ENCODE assay signal across 28 cellular contexts in the genomic region with DNA sequence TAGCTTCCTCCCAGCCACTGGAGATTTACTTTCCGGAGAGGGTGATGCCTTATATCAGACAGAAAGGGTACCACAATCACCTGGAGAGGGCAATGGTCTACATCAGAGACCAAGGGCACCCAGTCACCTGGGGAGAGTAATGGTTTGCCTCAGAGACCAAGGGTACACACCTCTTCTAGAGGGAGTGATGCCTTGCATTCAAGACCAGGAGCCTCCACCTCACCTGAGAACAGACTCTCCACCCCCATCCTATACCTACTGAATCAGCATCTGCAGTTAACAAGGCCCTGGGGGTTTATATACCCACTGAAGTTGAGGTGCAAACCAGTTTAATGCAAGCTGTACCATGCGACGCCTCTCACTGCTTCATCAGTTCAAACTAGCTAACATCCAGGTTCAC.
DNase-seq lines count a peak whose midpoint lies in the region; ATAC-seq, FAIRE-seq and TF ChIP-seq lines count a peak whose summit lies in the region.
"Had no signal": no experiment of that assay in that cellular context is flagged by ENCODE, and none has a peak within 500 bp of the region (broad histone marks: within the 10 kb centered on the region; RNA-seq: fewer than 3 reads in every experiment).

No MANE protein-coding gene starts in this region.

- H3K4me2 ChIP-seq in astrocyte (ENCODE audit: low read length): peak overlapping the region; percentile 50
- H3K4me2 ChIP-seq: BLaER1 had no signal

- H3K4me3 ChIP-seq in astrocyte (ENCODE audit: insufficient read depth, low read depth, low read length) (no peak overlapping the region), transverse colon (no peak overlapping the region)
- H3K4me3 ChIP-seq: BLaER1, SK-N-MC had no signal

- H3K27me3 ChIP-seq in astrocyte (ENCODE audit: insufficient read depth, low read length) (no peaks in the 10 kb centered on the region), transverse colon (no peaks in the 10 kb centered on the region)
- H3K27me3 ChIP-seq: BLaER1 had no signal

- no peaks in the 10 kb centered on the region for H3K36me3 Mint-ChIP-seq in astrocyte (ENCODE audit: low read depth, unreplicated experiment)
- no peaks in the 10 kb centered on the region for H3K36me3 Mint-ChIP-seq in osteocyte (ENCODE audit: unreplicated experiment)
- H3K36me3 Mint-ChIP-seq: CD4-positive, CD25-positive, alpha-beta regulatory T cell had no signal

- intact Hi-C loops in transverse colon (cut with DNase I; ENCODE audit: low total_unique reads): no loop called here

- no peaks in the 10 kb centered on the region for H3K27me3 Mint-ChIP-seq in stimulated activated naive CD8-positive, alpha-beta T cell treated with anti-CD3 and anti-CD28 coated beads, Interleukin-15, amount 100 ng/mL, for 72 hours
- H3K27me3 Mint-ChIP-seq in astrocyte (ENCODE audit: low read depth, unreplicated experiment) (no peaks in the 10 kb centered on the region), osteocyte (ENCODE audit: unreplicated experiment) (no peaks in the 10 kb centered on the region)
- H3K27me3 Mint-ChIP-seq: CD4-positive, CD25-positive, alpha-beta regulatory T cell had no signal

- no peak overlapping the region for H3K27ac Mint-ChIP-seq in stimulated activated naive CD8-positive, alpha-beta T cell treated with anti-CD3 and anti-CD28 coated beads, Interleukin-15, amount 100 ng/mL, for 72 hours
- H3K27ac Mint-ChIP-seq in astrocyte (ENCODE audit: unreplicated experiment) (peak overlapping the region; percentile 73), osteocyte (ENCODE audit: unreplicated experiment) (no peak overlapping the region)

- no peak overlapping the region for H3K4me3 Mint-ChIP-seq in stimulated activated naive CD8-positive, alpha-beta T cell treated with anti-CD3 and anti-CD28 coated beads, Interleukin-15, amount 100 ng/mL, for 72 hours
- H3K4me3 Mint-ChIP-seq in astrocyte (ENCODE audit: unreplicated experiment) (no peak overlapping the region), osteocyte (ENCODE audit: unreplicated experiment) (no peak overlapping the region)
- H3K4me3 Mint-ChIP-seq: CD4-positive, CD25-positive, alpha-beta regulatory T cell had no signal

- peak; percentile 43 for FAIRE-seq in astrocyte (lab: Jason Lieb, UNC)
- FAIRE-seq: GM18507, H1 had no signal

- 94 to 100% methylated on average over 2 to 3 of the region's 3 CpGs for WGBS in transverse colon (ENCODE audit: low coverage in 1 of 2), 2 donors

- TF ChIP-seq CTCF in astrocyte (IDR thresholded peaks at IDR 0.05; ENCODE audit: insufficient read depth, low read depth, low read length): no peak
- TF ChIP-seq CTCF in osteocyte (IDR thresholded peaks at IDR 0.05): no peak
- TF ChIP-seq CTCF in transverse colon (IDR thresholded peaks at IDR 0.05): no peak
- TF ChIP-seq CTCF in GM10248 (IDR thresholded peaks at IDR 0.05; ENCODE audit: control extremely low read depth, extremely low read depth, low read depth, missing control alignments): no peak

- no peak for TF ChIP-seq POLR2A in transverse colon (IDR thresholded peaks at IDR 0.05)

- H3K4me1 Mint-ChIP-seq in stimulated activated naive CD8-positive, alpha-beta T cell treated with anti-CD3 and anti-CD28 coated beads, Interleukin-15, amount 100 ng/mL, for 72 hours: no peaks in the 10 kb centered on the region
- H3K4me1 Mint-ChIP-seq in astrocyte (ENCODE audit: low read depth, unreplicated experiment) (peaks cover 17% of the 10 kb centered on the region), osteocyte (ENCODE audit: unreplicated experiment) (peaks cover 5% of the 10 kb centered on the region)
- H3K4me1 Mint-ChIP-seq: CD4-positive, CD25-positive, alpha-beta regulatory T cell had no signal

- no peaks in the 10 kb centered on the region for H3K9me3 ChIP-seq in astrocyte (ENCODE audit: insufficient read depth, low read depth, low read length)
- peaks cover 0 to 3% of the 10 kb centered on the region in 2 donors for H3K9me3 ChIP-seq in transverse colon
- H3K9me3 ChIP-seq: BLaER1 had no signal

- no peak for TF ChIP-seq EP300 in transverse colon (IDR thresholded peaks at IDR 0.05; ENCODE audit: low read depth)

- H3K36me3 ChIP-seq in astrocyte (ENCODE audit: insufficient read depth, low read length) (no peaks in the 10 kb centered on the region), transverse colon (no peaks in the 10 kb centered on the region)
- H3K36me3 ChIP-seq: BLaER1 had no signal

- in situ Hi-C loops in transverse colon (cut with MboI; ENCODE audit: low pct_ligation_motif_present in 1 of 4, low pct_unique_long_range_greater_than_20kb in 1 of 4, low sequenced_read_pairs in 3 of 4): no loop called here

- H2AFZ ChIP-seq in astrocyte (ENCODE audit: low read depth, low read length): no peak overlapping the region

- H4K20me1 ChIP-seq in astrocyte (ENCODE audit: insufficient read depth, low read length): no peaks in the 10 kb centered on the region
- H4K20me1 ChIP-seq: BLaER1 had no signal

- H3K79me2 ChIP-seq in astrocyte (ENCODE audit: insufficient read depth, low read length): no peaks in the 10 kb centered on the region

- peaks cover 18% of the 10 kb centered on the region for H3K4me1 ChIP-seq in astrocyte (ENCODE audit: insufficient read depth, low read length)
- H3K4me1 ChIP-seq in transverse colon: no peaks in the 10 kb centered on the region
- H3K4me1 ChIP-seq: BLaER1 had no signal

- POLR2A ChIA-PET in GM10248 (lab: Yijun Ruan, JAX): no interaction called here

- DNase-seq in stimulated activated naive CD8-positive, alpha-beta T cell treated with anti-CD3 and anti-CD28 coated beads, Interleukin-15, Interleukin-2, amounts not matched to agents 100 U/mL and 50 U/mL, for 24 hours: no peak
- DNase-seq in stimulated activated naive CD8-positive, alpha-beta T cell treated with anti-CD3 and anti-CD28 coated beads, Interleukin-15, amount 100 ng/mL, for 72 hours: no peak
- no peak for DNase-seq in astrocyte (ENCODE audit: low read depth)
- DNase-seq in osteocyte (ENCODE audit: extremely low spot score, unreplicated experiment): peak; percentile 30
- no peak for DNase-seq in GM19238 (ENCODE audit: insufficient read length, low spot score)
- DNase-seq in transverse colon: no peak
- no peak for DNase-seq in GM10248 (ENCODE audit: extremely low spot score)
- DNase-seq: CD4-positive, CD25-positive, alpha-beta regulatory T cell; DMS153; DND-41; KBM-7; MV-4-11; NCI-H1105; NCI-H1436 treated with DMSO at 0.1 percent for 48 hours; NCI-H187 treated with DMSO at 0.1 percent for 48 hours; NCI-H2171 treated with DMSO at 0.1 percent for 48 hours; NCI-H345; NCI-H524; NCI-H774; NK-92 treated with Interleukin-12 subunit alpha and Interleukin-12 subunit beta, amount 100 ng/mL, for 24 hours; SHP77 treated with DMSO at 0.1 percent for 48 hours had no signal

- H3K27ac ChIP-seq in astrocyte (ENCODE audit: low read depth, low read length) (peak overlapping the region; percentile 77), transverse colon (no peak overlapping the region)
- H3K27ac ChIP-seq: BLaER1, RWPE1, SK-N-MC had no signal

- ATAC-seq in stimulated activated naive CD8-positive, alpha-beta T cell treated with anti-CD3 and anti-CD28 coated beads, Interleukin-15, Interleukin-2, amounts not matched to agents 100 U/mL and 50 U/mL, for 24 hours: peak; percentile 14
- ATAC-seq in stimulated activated naive CD8-positive, alpha-beta T cell treated with anti-CD3 and anti-CD28 coated beads, Interleukin-15, amount 100 ng/mL, for 72 hours: no peak
- ATAC-seq in HG02852 (IDR thresholded peaks at IDR 0.05; ENCODE audit: unreplicated experiment): no peak
- ATAC-seq: HCT116 had no signal

- peaks cover 0 to 8% of the 10 kb centered on the region in 2 donors for H3K9me3 Mint-ChIP-seq in stimulated activated naive CD8-positive, alpha-beta T cell treated with anti-CD3 and anti-CD28 coated beads, Interleukin-15, amount 100 ng/mL, for 72 hours
- H3K9me3 Mint-ChIP-seq in astrocyte (ENCODE audit: unreplicated experiment) (peaks cover 2% of the 10 kb centered on the region), osteocyte (ENCODE audit: unreplicated experiment) (no peaks in the 10 kb centered on the region)

- H3K9ac ChIP-seq in astrocyte (ENCODE audit: low read length): peak overlapping the region; percentile 35
- H3K9ac ChIP-seq: BLaER1 had no signal

- CTCF ChIA-PET in GM10248 (lab: Yijun Ruan, JAX): interaction anchor here (1.0 to 1.9 kb wide), 3 partner anchors 11 to 23 kb away, joined by 3 to 4 read pairs (median 4); no protein-coding TSS in a partner anchor
